Comparison of ENCODE assay signal across 2 cellular contexts in the genomic region with DNA sequence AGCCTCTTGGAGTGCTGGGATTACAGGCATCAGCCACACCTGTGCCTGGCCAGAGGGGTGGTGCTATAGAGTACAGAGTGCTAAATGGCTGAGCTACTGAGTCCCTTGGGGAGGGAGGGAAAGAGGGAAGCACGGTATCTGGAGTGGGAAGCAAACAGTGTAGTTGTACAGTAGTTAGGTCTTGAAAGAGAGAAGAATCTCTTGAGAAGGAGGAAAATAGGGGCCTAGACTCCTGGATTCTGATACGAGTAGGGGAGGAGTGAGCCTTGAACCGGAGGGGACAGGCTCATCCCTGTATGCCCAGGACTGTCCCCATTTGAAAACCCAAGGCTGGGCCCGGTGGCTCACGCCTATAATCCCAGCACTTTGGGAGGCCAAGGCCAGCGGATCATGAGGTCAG.
TF ChIP-seq lines count a peak whose summit lies in the region.

No MANE protein-coding gene starts in this region.

TF ChIP-seq in A549, 52 proteins besides CTCF, POLR2A, EP300 and RAD21:
- TF ChIP-seq, protein P1, sequence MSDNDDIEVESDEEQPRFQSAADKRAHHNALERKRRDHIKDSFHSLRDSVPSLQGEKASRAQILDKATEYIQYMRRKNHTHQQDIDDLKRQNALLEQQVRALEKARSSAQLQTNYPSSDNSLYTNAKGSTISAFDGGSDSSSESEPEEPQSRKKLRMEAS (IDR thresholded peaks at IDR 0.05): no peak
- TF ChIP-seq RCOR1 (IDR thresholded peaks at IDR 0.05; ENCODE audit: low read depth, low read length) (no peak), ZC3H11A (IDR thresholded peaks at IDR 0.05) (no peak), POLR2AphosphoS2 (conservative IDR thresholded peaks at IDR 0.05; ENCODE audit: low read length) (peak; percentile 80; the same call in 1 of the 2 replicates), CEBPB (IDR thresholded peaks at IDR 0.05) (no peak), GATA3 (IDR thresholded peaks at IDR 0.05; ENCODE audit: borderline replicate concordance) (no peak), RARB (CRISPR knock-in tag; IDR thresholded peaks at IDR 0.05) (peak; percentile 68), REST (IDR thresholded peaks at IDR 0.05) (peak; percentile 2; the same call in 1 of the 2 replicates), JUN (IDR thresholded peaks at IDR 0.05) (no peak), FOSB (CRISPR knock-in tag; IDR thresholded peaks at IDR 0.05) (peak; percentile 95), HOXB5 (CRISPR knock-in tag; IDR thresholded peaks at IDR 0.05) (no peak), ELK1 (IDR thresholded peaks at IDR 0.05; ENCODE audit: low read depth, low read length) (no peak), EHF (CRISPR knock-in tag; IDR thresholded peaks at IDR 0.05) (no peak), ZFP36 (IDR thresholded peaks at IDR 0.05; ENCODE audit: borderline replicate concordance, partially characterized antibody) (no peak), HOXA7 (CRISPR knock-in tag; IDR thresholded peaks at IDR 0.05) (peak; percentile 90), TFCP2L1 (CRISPR knock-in tag; IDR thresholded peaks at IDR 0.05) (peak; percentile 96), MAFK (IDR thresholded peaks at IDR 0.05; ENCODE audit: partially characterized antibody) (no peak), TP53 (CRISPR knock-in tag; IDR thresholded peaks at IDR 0.05) (peak; percentile 97)

TF ChIP-seq in H1, 55 proteins besides CTCF, POLR2A, EP300 and RAD21:
- TF ChIP-seq ASH2L (IDR thresholded peaks at IDR 0.05; ENCODE audit: low read length): no peak
- TF ChIP-seq POLR2AphosphoS5 (IDR thresholded peaks at IDR 0.05; ENCODE audit: low read depth, low read length): peak; percentile 63
